ENCODE assay signal across 8 cellular contexts in the genomic region with DNA sequence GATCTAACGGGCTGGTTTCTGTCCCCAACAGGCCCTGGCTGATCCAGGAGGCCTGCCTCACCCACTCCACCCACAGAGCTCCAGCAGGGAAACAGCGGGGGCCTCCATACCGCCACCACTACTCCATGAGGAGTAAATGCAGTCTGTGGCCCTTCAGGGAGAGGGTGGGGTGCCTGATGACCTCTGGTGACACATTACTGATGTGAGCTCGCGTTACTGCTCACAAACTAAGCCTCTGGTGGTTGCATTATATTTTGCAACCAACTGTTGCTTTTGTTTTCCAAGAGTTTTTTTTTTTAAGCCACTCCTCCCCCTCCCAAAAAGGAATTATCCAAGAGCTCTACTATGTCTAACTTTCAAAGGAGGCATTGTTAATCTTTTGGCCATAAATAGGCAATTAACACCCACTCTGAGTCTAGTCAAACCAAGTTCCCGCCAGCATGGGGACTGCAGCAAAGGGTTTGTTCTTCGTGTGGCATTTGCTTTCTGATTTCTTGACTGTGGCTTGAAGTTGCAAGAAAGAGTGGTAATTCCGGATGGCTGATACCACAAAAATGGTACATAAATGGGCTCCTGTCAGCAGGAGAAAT.
DNase-seq lines count a peak whose midpoint lies in the region; ATAC-seq and TF ChIP-seq lines count a peak whose summit lies in the region.

No MANE protein-coding gene starts in this region.

- ATAC-seq in activated naive CD8-positive, alpha-beta T cell treated with anti-CD3 and anti-CD28 coated beads, Interleukin-2, amount 50 U/mL, for 24 hours = peak; percentile 59
- no peak for ATAC-seq in stimulated activated memory B cell treated with anti-CD40 and anti-IgM and Interleukin-4, amounts not matched to agents 10 μg/mL and 1 μg/mL and 100 μg/mL, for 72 hours
- ATAC-seq in GM21529 (IDR thresholded peaks at IDR 0.05; ENCODE audit: unreplicated experiment) = no peak

- 71% methylated on average over 8 of the region's 8 CpGs for WGBS in hepatocyte (ENCODE audit: low lambda C conversion rate, missing lambda C conversion rate)

- H3K79me2 ChIP-seq in hepatocyte = peaks cover 58% of the 10 kb centered on the region

- no peak overlapping the region for H2AFZ ChIP-seq in hepatocyte

- H3K27me3 Mint-ChIP-seq in activated naive CD8-positive, alpha-beta T cell treated with anti-CD3 and anti-CD28 coated beads, Interleukin-2, amount 50 U/mL, for 24 hours = no peaks in the 10 kb centered on the region
- H3K27me3 Mint-ChIP-seq in stimulated activated memory B cell treated with anti-CD40 and anti-IgM and Interleukin-4, amounts not matched to agents 10 μg/mL and 1 μg/mL and 100 μg/mL, for 72 hours = no peaks in the 10 kb centered on the region

- peak overlapping the region; percentile 31 for H3K27ac ChIP-seq in hepatocyte

- peak; percentile 72 for DNase-seq in 8988T
- DNase-seq in HPDE6-E6E7 (ENCODE audit: extremely low spot score) = peak; percentile 62
- DNase-seq in activated naive CD8-positive, alpha-beta T cell treated with anti-CD3 and anti-CD28 coated beads, Interleukin-2, amount 50 U/mL, for 24 hours = no peak
- peak; percentile 39 for DNase-seq in hepatocyte (ENCODE audit: low spot score)
- no peak for DNase-seq in NCI-H1105 (lab: John Stamatoyannopoulos, UW)
- DNase-seq in NOMO-1 treated with dmso at 0.1 percent for 144 hours (lab: John Stamatoyannopoulos, UW; ENCODE audit: unreplicated experiment) = no peak

- H3K36me3 Mint-ChIP-seq in activated naive CD8-positive, alpha-beta T cell treated with anti-CD3 and anti-CD28 coated beads, Interleukin-2, amount 50 U/mL, for 24 hours (ENCODE audit: low read depth) = peaks cover 3% of the 10 kb centered on the region
- peaks cover 29% of the 10 kb centered on the region for H3K36me3 Mint-ChIP-seq in stimulated activated memory B cell treated with anti-CD40 and anti-IgM and Interleukin-4, amounts not matched to agents 10 μg/mL and 1 μg/mL and 100 μg/mL, for 72 hours

- H3K4me1 ChIP-seq in hepatocyte (ENCODE audit: insufficient read depth) = peaks cover 26% of the 10 kb centered on the region

- H3K4me3 ChIP-seq in hepatocyte = no peak overlapping the region

- H3K4me3 Mint-ChIP-seq in activated naive CD8-positive, alpha-beta T cell treated with anti-CD3 and anti-CD28 coated beads, Interleukin-2, amount 50 U/mL, for 24 hours = no peak overlapping the region
- no peak overlapping the region for H3K4me3 Mint-ChIP-seq in stimulated activated memory B cell treated with anti-CD40 and anti-IgM and Interleukin-4, amounts not matched to agents 10 μg/mL and 1 μg/mL and 100 μg/mL, for 72 hours

- no peaks in the 10 kb centered on the region for H3K9me3 Mint-ChIP-seq in activated naive CD8-positive, alpha-beta T cell treated with anti-CD3 and anti-CD28 coated beads, Interleukin-2, amount 50 U/mL, for 24 hours
- H3K9me3 Mint-ChIP-seq in stimulated activated memory B cell treated with anti-CD40 and anti-IgM and Interleukin-4, amounts not matched to agents 10 μg/mL and 1 μg/mL and 100 μg/mL, for 72 hours = no peaks in the 10 kb centered on the region

- no peak for TF ChIP-seq CTCF in hepatocyte (IDR thresholded peaks at IDR 0.05; ENCODE audit: poor library complexity)

- peaks cover 11% of the 10 kb centered on the region for H4K20me1 ChIP-seq in hepatocyte (ENCODE audit: insufficient read depth, poor library complexity, severe bottlenecking)

- no peak overlapping the region for H3K4me2 ChIP-seq in hepatocyte

- H3K27me3 ChIP-seq in hepatocyte = no peaks in the 10 kb centered on the region

- H3K9me3 ChIP-seq in hepatocyte (ENCODE audit: low read depth) = no peaks in the 10 kb centered on the region

- peaks cover 64% of the 10 kb centered on the region for H3K4me1 Mint-ChIP-seq in activated naive CD8-positive, alpha-beta T cell treated with anti-CD3 and anti-CD28 coated beads, Interleukin-2, amount 50 U/mL, for 24 hours
- H3K4me1 Mint-ChIP-seq in stimulated activated memory B cell treated with anti-CD40 and anti-IgM and Interleukin-4, amounts not matched to agents 10 μg/mL and 1 μg/mL and 100 μg/mL, for 72 hours = peaks cover 81% of the 10 kb centered on the region

- H3K9me2 ChIP-seq in hepatocyte (replicated peaks; ENCODE audit: insufficient read depth) = no peaks in the 10 kb centered on the region

- no peaks in the 10 kb centered on the region for H3K36me3 ChIP-seq in hepatocyte (replicated peaks; ENCODE audit: insufficient read depth, low read depth)

- no peak overlapping the region for H3K27ac Mint-ChIP-seq in activated naive CD8-positive, alpha-beta T cell treated with anti-CD3 and anti-CD28 coated beads, Interleukin-2, amount 50 U/mL, for 24 hours
- peak overlapping the region; percentile 60 for H3K27ac Mint-ChIP-seq in stimulated activated memory B cell treated with anti-CD40 and anti-IgM and Interleukin-4, amounts not matched to agents 10 μg/mL and 1 μg/mL and 100 μg/mL, for 72 hours

Comparison
In these comparisons a context has a peak if more than half of its experiments do, and no peak if none do; other contexts are left out.
1. DNase-seq: peak in 8988T (single experiment), HPDE6-E6E7 (single experiment) and hepatocyte (single experiment); none in activated naive CD8-positive, alpha-beta T cell treated with anti-CD3 and anti-CD28 coated beads, Interleukin-2, amount 50 U/mL, for 24 hours (single experiment), NCI-H1105 (single experiment) and NOMO-1 treated with dmso at 0.1 percent for 144 hours (single experiment).